In the genomic region with DNA sequence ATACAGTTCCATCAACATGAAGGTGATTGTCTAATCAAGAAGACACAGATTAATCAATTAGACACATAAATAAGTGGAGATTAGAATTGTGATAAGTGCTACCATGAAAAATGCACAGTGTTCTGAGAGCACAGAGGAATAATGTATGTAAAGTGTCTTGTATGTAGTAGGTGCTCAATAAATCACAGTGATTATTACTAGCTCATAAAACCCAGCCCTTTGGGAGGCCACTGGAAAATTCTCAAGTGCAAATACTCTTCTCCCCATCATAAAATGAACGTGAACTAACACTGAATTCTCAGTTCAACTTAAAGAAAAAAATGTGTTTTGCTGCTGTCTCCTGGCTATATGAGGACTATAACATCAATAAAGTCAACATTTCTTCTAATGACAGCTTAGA, we compare ENCODE assay signal across 26 cellular contexts.
"Had no signal": no experiment of that assay in that cellular context is flagged by ENCODE, and none has a peak within 500 bp of the region (broad histone marks: within the 10 kb centered on the region; RNA-seq: fewer than 3 reads in every experiment).

No MANE protein-coding gene starts in this region.

- H3K4me3 ChIP-seq: gastrocnemius medialis, suprapubic skin, tibial artery, upper lobe of right lung had no signal

- H3K4me3 Mint-ChIP-seq: activated CD4-positive, alpha-beta memory T cell treated with anti-CD3 and anti-CD28 coated beads, Interleukin-2, amount 10 ng/mL, durations not matched to agents 7 days and 5 days; activated CD4-positive, alpha-beta T cell treated with anti-CD3 and anti-CD28 coated beads, Interleukin-2, amount 10 ng/mL, durations not matched to agents 7 days and 5 days; activated CD8-positive, alpha-beta memory T cell treated with anti-CD3 and anti-CD28 coated beads, Interleukin-2, amount 10 ng/mL, durations not matched to agents 7 days and 5 days; effector memory CD8-positive, alpha-beta T cell; natural killer cell treated with Interleukin-12 subunit alpha and Interleukin-12 subunit beta and Interleukin-15 and Interleukin-18, amount 100 ng/mL, for 72 hours; stimulated activated naive B cell treated with anti-CD40 and anti-IgM and Interleukin-4, amounts not matched to agents 10 μg/mL and 1 μg/mL and 100 μg/mL, for 72 hours had no signal

- H3K36me3 ChIP-seq: gastrocnemius medialis, suprapubic skin, tibial artery, upper lobe of right lung had no signal

- FAIRE-seq: keratinocyte, TTC549 had no signal

- H3K27me3 Mint-ChIP-seq: activated CD4-positive, alpha-beta memory T cell treated with anti-CD3 and anti-CD28 coated beads, Interleukin-2, amount 10 ng/mL, durations not matched to agents 7 days and 5 days; activated CD4-positive, alpha-beta T cell treated with anti-CD3 and anti-CD28 coated beads, Interleukin-2, amount 10 ng/mL, durations not matched to agents 7 days and 5 days; activated CD8-positive, alpha-beta memory T cell treated with anti-CD3 and anti-CD28 coated beads, Interleukin-2, amount 10 ng/mL, durations not matched to agents 7 days and 5 days; effector memory CD8-positive, alpha-beta T cell; memory B cell; natural killer cell treated with Interleukin-12 subunit alpha and Interleukin-12 subunit beta and Interleukin-15 and Interleukin-18, amount 100 ng/mL, for 72 hours; stimulated activated naive B cell treated with anti-CD40 and anti-IgM and Interleukin-4, amounts not matched to agents 10 μg/mL and 1 μg/mL and 100 μg/mL, for 72 hours had no signal

- H3K9me3 ChIP-seq: gastrocnemius medialis, suprapubic skin, tibial artery, upper lobe of right lung had no signal

- H3K27ac Mint-ChIP-seq: activated CD4-positive, alpha-beta memory T cell treated with anti-CD3 and anti-CD28 coated beads, Interleukin-2, amount 10 ng/mL, durations not matched to agents 7 days and 5 days; activated CD4-positive, alpha-beta T cell treated with anti-CD3 and anti-CD28 coated beads, Interleukin-2, amount 10 ng/mL, durations not matched to agents 7 days and 5 days; activated CD8-positive, alpha-beta memory T cell treated with anti-CD3 and anti-CD28 coated beads, Interleukin-2, amount 10 ng/mL, durations not matched to agents 7 days and 5 days; natural killer cell treated with Interleukin-12 subunit alpha and Interleukin-12 subunit beta and Interleukin-15 and Interleukin-18, amount 100 ng/mL, for 72 hours had no signal

- ATAC-seq: activated CD8-positive, alpha-beta memory T cell treated with anti-CD3 and anti-CD28 coated beads, Interleukin-2, amount 10 ng/mL, durations not matched to agents 7 days and 5 days; effector memory CD8-positive, alpha-beta T cell; gastrocnemius medialis; natural killer cell treated with Interleukin-12 subunit alpha and Interleukin-12 subunit beta and Interleukin-15 and Interleukin-18, amount 100 ng/mL, for 72 hours; right cardiac atrium; upper lobe of right lung had no signal

- H3K36me3 Mint-ChIP-seq: natural killer cell treated with Interleukin-12 subunit alpha and Interleukin-12 subunit beta and Interleukin-15 and Interleukin-18, amount 100 ng/mL, for 72 hours had no signal

- H3K9me3 Mint-ChIP-seq: effector memory CD8-positive, alpha-beta T cell; natural killer cell treated with Interleukin-12 subunit alpha and Interleukin-12 subunit beta and Interleukin-15 and Interleukin-18, amount 100 ng/mL, for 72 hours had no signal

- H3K27me3 ChIP-seq: gastrocnemius medialis, suprapubic skin, tibial artery, upper lobe of right lung had no signal

- DNase-seq: activated CD4-positive, alpha-beta memory T cell treated with anti-CD3 and anti-CD28 coated beads, Interleukin-2, amount 10 ng/mL, durations not matched to agents 7 days and 5 days; activated CD4-positive, alpha-beta T cell treated with anti-CD3 and anti-CD28 coated beads for 1 hour; activated CD4-positive, alpha-beta T cell treated with anti-CD3 and anti-CD28 coated beads, Interleukin-2, amount 10 ng/mL, durations not matched to agents 7 days and 5 days; activated CD8-positive, alpha-beta memory T cell treated with anti-CD3 and anti-CD28 coated beads, Interleukin-2, amount 10 ng/mL, durations not matched to agents 7 days and 5 days; activated naive CD4-positive, alpha-beta T cell; activated T-cell treated with anti-CD3 and anti-CD28 coated beads, Interleukin-2, amount 50 U/mL, for 48 hours; amygdala; cortex of kidney; effector memory CD8-positive, alpha-beta T cell; erythroblast; gastrocnemius medialis; glutamatergic neuron; midbrain; right cardiac atrium; stimulated activated CD4-positive, alpha-beta T cell treated with anti-CD3 and anti-CD28 coated beads, Interleukin-15, amount 100 ng/mL, for 24 hours; stimulated activated CD4-positive, alpha-beta T cell treated with anti-CD3 and anti-CD28 coated beads, Interleukin-2, amount 100 ng/mL, for 24 hours; stimulated activated naive B cell treated with anti-CD40 and anti-IgM and Interleukin-4, amounts not matched to agents 10 μg/mL and 1 μg/mL and 100 μg/mL, for 72 hours; T-helper 9 cell; tibial artery; upper lobe of right lung had no signal

- H3K27ac ChIP-seq: gastrocnemius medialis, suprapubic skin, tibial artery, upper lobe of right lung, VCaP had no signal
